Comparison of ENCODE assay signal across 8 cellular contexts in genomic region chr17:40516581-40517285, GRCh38. TPM values are rescaled to one million over a fixed set of nuclear protein-coding genes. Genes with fewer than 3 reads are reported as not detected.
A peak's percentile ranks its signal among the peaks of the same experiment; 100 is the strongest.
DNase-seq lines count a peak whose midpoint lies in the region; ATAC-seq and TF ChIP-seq lines count a peak whose summit lies in the region.

No MANE protein-coding gene starts in this region.

- intact Hi-C loops in esophagus muscularis mucosa (cut with DNase I) = no loop called here

- no peak for TF ChIP-seq EP300 in esophagus muscularis mucosa (IDR thresholded peaks at IDR 0.05)

- TF ChIP-seq CTCF in esophagus muscularis mucosa (IDR thresholded peaks at IDR 0.05) = no peak

- peaks cover 13% of the 10 kb centered on the region for H3K27me3 Mint-ChIP-seq in stimulated activated naive CD8-positive, alpha-beta T cell treated with anti-CD3 and anti-CD28 coated beads, Interleukin-15, Interleukin-2, amounts not matched to agents 100 ng/mL and 50 ng/mL, for 24 hours

- DNase-seq in M059J (ENCODE audit: low read depth) (peak; percentile 68), glomerular visceral epithelial cell (ENCODE audit: extremely low spot score) (peak; percentile 62), esophagus muscularis mucosa (ENCODE audit: extremely low spot score) (no peak), cortex of kidney (lab: John Stamatoyannopoulos, UW) (no peak)
- peak; percentile 41 to 42 for DNase-seq in activated CD4-positive, alpha-beta T cell treated with anti-CD3 and anti-CD28 coated beads, Interleukin-2, amount 50 U/mL, for 4 hours

- WGBS in esophagus muscularis mucosa = 47% methylated on average over 3 of the region's 3 CpGs

- H3K36me3 ChIP-seq in esophagus muscularis mucosa = no peaks in the 10 kb centered on the region

- ATAC-seq in GM18907 (IDR thresholded peaks at IDR 0.05; ENCODE audit: unreplicated experiment) (peak; percentile 81), HG02588 (IDR thresholded peaks at IDR 0.05; ENCODE audit: unreplicated experiment) (no peak)

- H3K27ac ChIP-seq in esophagus muscularis mucosa (replicated peaks in 1 of 4) = no peak overlapping the region

- no peaks in the 10 kb centered on the region for H3K9me3 ChIP-seq in esophagus muscularis mucosa

- H3K4me1 ChIP-seq in esophagus muscularis mucosa = peaks cover 7 to 10% (median 8%) of the 10 kb centered on the region in 4 donors

- no peaks in the 10 kb centered on the region for H3K9me3 Mint-ChIP-seq in stimulated activated naive CD8-positive, alpha-beta T cell treated with anti-CD3 and anti-CD28 coated beads, Interleukin-15, Interleukin-2, amounts not matched to agents 100 ng/mL and 50 ng/mL, for 24 hours

- H3K4me1 Mint-ChIP-seq in stimulated activated naive CD8-positive, alpha-beta T cell treated with anti-CD3 and anti-CD28 coated beads, Interleukin-15, Interleukin-2, amounts not matched to agents 100 ng/mL and 50 ng/mL, for 24 hours (ENCODE audit: low read depth) = peaks cover 62% of the 10 kb centered on the region

- TF ChIP-seq POLR2A in esophagus muscularis mucosa (IDR thresholded peaks at IDR 0.05; ENCODE audit: low read depth) = no peak

- peak overlapping the region; percentile 76 for H3K4me3 Mint-ChIP-seq in stimulated activated naive CD8-positive, alpha-beta T cell treated with anti-CD3 and anti-CD28 coated beads, Interleukin-15, Interleukin-2, amounts not matched to agents 100 ng/mL and 50 ng/mL, for 24 hours

- no peak overlapping the region for H3K4me3 ChIP-seq in esophagus muscularis mucosa

- no peaks in the 10 kb centered on the region for H3K27me3 ChIP-seq in esophagus muscularis mucosa

- H3K27ac Mint-ChIP-seq in stimulated activated naive CD8-positive, alpha-beta T cell treated with anti-CD3 and anti-CD28 coated beads, Interleukin-15, Interleukin-2, amounts not matched to agents 100 ng/mL and 50 ng/mL, for 24 hours = peak overlapping the region; percentile 86

- peaks cover 4% of the 10 kb centered on the region for H3K36me3 Mint-ChIP-seq in stimulated activated naive CD8-positive, alpha-beta T cell treated with anti-CD3 and anti-CD28 coated beads, Interleukin-15, Interleukin-2, amounts not matched to agents 100 ng/mL and 50 ng/mL, for 24 hours (ENCODE audit: low read depth)

RNA-seq across cellular contexts. Expression of gene TNS4, which starts 15.3 kb away (rescaled TPM):
- total RNA-seq in M059J (2014; rRNA removed; shearing (Covaris generic)) = 0.10 TPM in 1 of 2 replicates, not detected in the other
- not detected for total RNA-seq in esophagus muscularis mucosa

RNA-seq across cellular contexts. Expression of gene CCR7, which starts 48.5 kb away (rescaled TPM):
- not detected in 2 replicates for total RNA-seq in M059J (2014; rRNA removed; shearing (Covaris generic))
- under 1 TPM in 1 of 4 donors, not detected in 3; 0.33 TPM for total RNA-seq in esophagus muscularis mucosa

Comparison
In these comparisons a context has a peak if more than half of its experiments do, and no peak if none do; other contexts are left out.
1. DNase-seq: peak in M059J (single experiment), activated CD4-positive, alpha-beta T cell treated with anti-CD3 and anti-CD28 coated beads, Interleukin-2, amount 50 U/mL, for 4 hours (2 of 2) and glomerular visceral epithelial cell (single experiment); none in esophagus muscularis mucosa (single experiment) and cortex of kidney (single experiment).